Comparison of ENCODE assay signal across 32 cellular contexts in the genomic region with DNA sequence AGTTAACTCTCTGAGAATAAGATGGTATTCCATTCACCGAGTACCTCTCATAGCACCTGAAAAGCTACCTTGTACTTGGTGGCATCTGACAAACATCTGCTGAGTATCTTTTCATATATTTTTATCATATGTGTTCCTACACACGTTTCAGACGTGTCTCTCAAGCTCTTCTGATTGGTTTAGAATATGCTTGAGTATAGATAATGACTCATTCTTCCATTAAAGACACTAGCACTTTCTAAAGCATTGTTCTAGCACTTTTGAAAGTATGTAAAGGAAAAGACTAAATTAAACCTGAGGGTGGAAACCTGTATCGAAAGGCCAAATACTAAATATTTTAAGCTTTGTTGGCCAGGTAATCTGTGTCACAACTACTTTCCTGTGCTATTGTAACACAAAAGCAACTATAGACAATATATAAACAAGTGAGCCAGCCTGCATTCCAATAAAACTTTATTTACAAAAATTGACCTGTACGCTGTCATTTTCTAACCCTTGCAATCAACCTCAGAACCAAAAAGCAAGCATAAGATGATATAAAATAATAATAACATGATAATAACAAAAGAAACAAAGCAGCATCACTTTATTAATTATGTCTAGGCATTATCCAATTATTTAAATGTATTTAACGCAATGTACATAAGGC.
"Had no signal": no experiment of that assay in that cellular context is flagged by ENCODE, and none has a peak within 500 bp of the region (broad histone marks: within the 10 kb centered on the region; RNA-seq: fewer than 3 reads in every experiment).

No MANE protein-coding gene starts in this region.

- H3K27ac ChIP-seq: ascending aorta, cardiac muscle cell, VCaP had no signal

- ATAC-seq: activated CD8-positive, alpha-beta T cell treated with anti-CD3 and anti-CD28 coated beads for 36 hours; activated naive CD4-positive, alpha-beta T cell treated with anti-CD3 and anti-CD28 coated beads, Interleukin-2, amount 50 U/mL, for 72 hours; activated T-cell treated with anti-CD3 and anti-CD28 coated beads, Interleukin-2, amount 50 U/mL, for 4 hours; activated T-cell treated with anti-CD3 and anti-CD28 coated beads, Interleukin-2, amount 50 U/mL, for 72 hours; activated T-helper 17 cell treated with anti-CD3 and anti-CD28 coated beads, Interleukin-2, amount 50 U/mL, for 72 hours had no signal

- H3K4me3 ChIP-seq: ascending aorta, cardiac muscle cell had no signal

- H3K36me3 ChIP-seq: ascending aorta, cardiac muscle cell had no signal

- FAIRE-seq: bronchial epithelial cell, TTC549 had no signal

- DNase-seq: activated B cell treated with CpG ODN at 0.5 μM for 24 hours; activated CD4-positive, alpha-beta memory T cell treated with anti-CD3 and anti-CD28 coated beads for 36 hours; activated CD4-positive, alpha-beta T cell treated with anti-CD3 and anti-CD28 coated beads for 4 hours; activated CD4-positive, alpha-beta T cell treated with anti-CD3 and anti-CD28 coated beads, Interleukin-2, amount 10 ng/mL, durations not matched to agents 24 days and 14 days; activated CD4-positive, alpha-beta T cell treated with anti-CD3 and anti-CD28 coated beads, Interleukin-2, amount 50 U/mL, for 1 hour; activated CD4-positive, alpha-beta T cell treated with anti-CD3 and anti-CD28 coated beads, Interleukin-2, amount 50 U/mL, for 4 hours; activated CD4-positive, CD25-positive, alpha-beta regulatory T cell treated with anti-CD3 and anti-CD28 coated beads, Interleukin-2, amount 50 U/mL, for 72 hours; activated CD8-positive, alpha-beta memory T cell treated with anti-CD3 and anti-CD28 coated beads, Interleukin-2, amount 50 U/mL, for 4 hours; activated CD8-positive, alpha-beta T cell treated with anti-CD3 and anti-CD28 coated beads for 36 hours; activated effector memory CD4-positive, alpha-beta T cell treated with anti-CD3 and anti-CD28 coated beads, Interleukin-2, amount 50 U/mL, for 16 hours; activated gamma-delta T cell treated with Interleukin-2 at 50 U/mL for 16 hours; activated naive CD4-positive, alpha-beta T cell; activated naive CD4-positive, alpha-beta T cell treated with anti-CD3 and anti-CD28 coated beads for 36 hours; activated naive CD4-positive, alpha-beta T cell treated with anti-CD3 and anti-CD28 coated beads, Interleukin-2, amount 50 U/mL, for 16 hours; activated naive CD8-positive, alpha-beta T cell treated with anti-CD3 and anti-CD28 coated beads for 36 hours; activated T-cell treated with anti-CD3 and anti-CD28 coated beads for 4 hours; activated T-cell treated with anti-CD3 and anti-CD28 coated beads, Interleukin-2, amount 50 U/mL, for 1 hour; activated T-cell treated with anti-CD3 and anti-CD28 coated beads, Interleukin-2, amount 50 U/mL, for 4 hours; activated T-cell treated with anti-CD3 and anti-CD28 coated beads, Interleukin-2, amount 50 U/mL, for 72 hours; amygdala; anterior cingulate cortex; caudate nucleus; cerebellar nuclear complex; T-helper 2 cell; T-helper 9 cell had no signal

- H3K9me3 ChIP-seq: ascending aorta had no signal

- H3K27me3 ChIP-seq: ascending aorta, cardiac muscle cell had no signal
